Comparison of ENCODE assay signal across 18 cellular contexts in the genomic region with DNA sequence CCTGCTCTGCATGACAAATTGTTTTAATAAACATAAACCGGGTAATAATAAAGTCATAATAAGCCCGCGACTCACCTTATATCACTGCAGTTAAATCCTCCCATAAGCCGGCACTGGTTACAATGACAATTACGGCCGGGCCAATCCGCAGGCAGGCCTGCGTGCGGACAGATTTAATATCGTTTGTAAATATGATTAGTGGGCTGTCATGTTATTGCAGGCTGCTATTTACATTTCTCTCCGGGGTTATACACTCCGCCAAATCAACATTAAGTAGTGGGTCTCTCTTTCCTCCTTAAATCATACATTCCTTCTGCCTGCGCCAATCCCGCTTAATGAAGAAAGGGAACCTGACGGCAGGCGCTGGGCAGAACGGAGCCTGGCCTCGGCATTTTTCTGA. TPM values are rescaled to one million over a fixed set of nuclear protein-coding genes. Genes with fewer than 3 reads are reported as not detected.
DNase-seq lines count a peak whose midpoint lies in the region; ATAC-seq and TF ChIP-seq lines count a peak whose summit lies in the region.
"Had no signal": no experiment of that assay in that cellular context is flagged by ENCODE, and none has a peak within 500 bp of the region (broad histone marks: within the 10 kb centered on the region; RNA-seq: fewer than 3 reads in every experiment).

No MANE protein-coding gene starts in this region.

- no peaks in the 10 kb centered on the region for H3F3A ChIP-seq in SK-N-SH (replicated peaks; ENCODE audit: insufficient read depth)

- no peak for TF ChIP-seq CTCF in SK-N-SH (IDR thresholded peaks at IDR 0.05)
- no peak for TF ChIP-seq CTCF in RWPE2 (IDR thresholded peaks at IDR 0.05; ENCODE audit: poor library complexity, severe bottlenecking)
- no peak for TF ChIP-seq CTCF in spleen (IDR thresholded peaks at IDR 0.05 in 8 of 11, conservative IDR thresholded peaks at IDR 0.05 in 3 of 11)
- TF ChIP-seq CTCF in HFFc6 (IDR thresholded peaks at IDR 0.05) = no peak

- H2AFZ ChIP-seq in SK-N-SH (ENCODE audit: low read depth) = no peak overlapping the region

- no peaks in the 10 kb centered on the region for H3K9me3 Mint-ChIP-seq in HFFc6

- H3K4me3 Mint-ChIP-seq in HFFc6 = no peak overlapping the region
- H3K4me3 Mint-ChIP-seq: CD4-positive, CD25-positive, alpha-beta regulatory T cell had no signal

- intact Hi-C loops in spleen (cut with DNase I; ENCODE audit: low total_unique reads) = no loop called here

- H3K36me3 Mint-ChIP-seq in HFFc6 (ENCODE audit: low read depth) = no peaks in the 10 kb centered on the region
- H3K36me3 Mint-ChIP-seq: CD4-positive, CD25-positive, alpha-beta regulatory T cell had no signal

- TF ChIP-seq EP300 in SK-N-SH (IDR thresholded peaks at IDR 0.05; ENCODE audit: borderline replicate concordance in 1 of 2, low read depth in 1 of 2, low read length in 1 of 2) = no peak

- no peaks in the 10 kb centered on the region for H3K79me2 ChIP-seq in SK-N-SH (ENCODE audit: insufficient read depth)

- no peaks in the 10 kb centered on the region for H3K9me2 ChIP-seq in SK-N-SH

- peaks cover 0 to 13% of the 10 kb centered on the region in 2 experiments; a peak in 2 of 4 replicates for H3K4me1 ChIP-seq in SK-N-SH (ENCODE audit: control insufficient read depth in 1 of 2, insufficient read depth in 2 of 2, low read depth in 1 of 2, low read length in 1 of 2)
- H3K4me1 ChIP-seq in RWPE2 (ENCODE audit: insufficient read depth, poor library complexity, severe bottlenecking) = no peaks in the 10 kb centered on the region
- no peaks in the 10 kb centered on the region for H3K4me1 ChIP-seq in spleen
- H3K4me1 ChIP-seq: Peyer's patch had no signal

- TF ChIP-seq RAD21 in SK-N-SH (IDR thresholded peaks at IDR 0.05; ENCODE audit: low read length) = no peak

- H3K4me3 ChIP-seq in SK-N-SH (ENCODE audit: low read depth in 2 of 2, low read length in 1 of 2) (no peak overlapping the region), RWPE2 (ENCODE audit: severe bottlenecking) (no peak overlapping the region), spleen (no peak overlapping the region)
- H3K4me3 ChIP-seq: Peyer's patch had no signal

- CTCF ChIA-PET in SK-N-SH (lab: Yijun Ruan, JAX) = interaction anchor here (0.6 to 7.3 kb wide), 6 partner anchors 13 to 164 kb away, joined by 3 to 40 read pairs (median 4); partner anchors contain the start of gene LMO1

- DNase-seq in SK-N-SH (peak; percentile 60), NCI-H2081 (lab: John Stamatoyannopoulos, UW) (peak; percentile 70 to 78), RWPE2 (ENCODE audit: low spot score) (peak; percentile 12), spleen (peak; percentile 38), HFFc6 (no peak), HuH-7.5 (ENCODE audit: low spot score) (no peak)
- DNase-seq in stimulated activated naive CD8-positive, alpha-beta T cell treated with anti-CD3 and anti-CD28 coated beads, Interleukin-15, Interleukin-2, amounts not matched to agents 100 U/mL and 50 U/mL, for 24 hours = no peak
- DNase-seq: Calu3; CD4-positive, CD25-positive, alpha-beta regulatory T cell; GF-D8; IMR-90; Kasumi-1; NCI-H526 treated with DMSO at 0.1 percent for 48 hours; SIG-M5; SW 1271 had no signal

- no peaks in the 10 kb centered on the region for H4K20me1 ChIP-seq in SK-N-SH (ENCODE audit: insufficient read depth)

- H3K27me3 Mint-ChIP-seq in HFFc6 (ENCODE audit: insufficient read depth) = peaks cover 40% of the 10 kb centered on the region
- H3K27me3 Mint-ChIP-seq: CD4-positive, CD25-positive, alpha-beta regulatory T cell had no signal

- no peak overlapping the region for H3K4me2 ChIP-seq in SK-N-SH

- WGBS in SK-N-SH (ENCODE audit: low lambda C conversion rate) = 73% methylated on average over 18 of the region's 18 CpGs
- 86 to 91% (median 89%) methylated on average over 18 of the region's 18 CpGs for WGBS in spleen, 5 donors

- H3K27me3 ChIP-seq in SK-N-SH (ENCODE audit: insufficient read depth) = no peaks in the 10 kb centered on the region
- no peaks in the 10 kb centered on the region for H3K27me3 ChIP-seq in RWPE2 (ENCODE audit: insufficient read depth, poor library complexity, severe bottlenecking)
- peaks cover 0 to 6% (median 0%) of the 10 kb centered on the region in 7 donors for H3K27me3 ChIP-seq in spleen (replicated peaks in 1 of 7)
- H3K27me3 ChIP-seq: Peyer's patch had no signal

- H3K4me1 Mint-ChIP-seq in HFFc6 (ENCODE audit: low read depth) = no peaks in the 10 kb centered on the region

- no peak for ATAC-seq in SK-N-SH treated with all-trans-retinoic acid at 6 μM for 48 hours
- no peak for ATAC-seq in RWPE2 (ENCODE audit: low read depth)
- no peak for ATAC-seq in stimulated activated naive CD8-positive, alpha-beta T cell treated with anti-CD3 and anti-CD28 coated beads, Interleukin-15, Interleukin-2, amounts not matched to agents 100 U/mL and 50 U/mL, for 24 hours

- H3K27ac Mint-ChIP-seq in HFFc6 = no peak overlapping the region
- H3K27ac Mint-ChIP-seq: CD4-positive, CD25-positive, alpha-beta regulatory T cell had no signal

- H3K9me3 ChIP-seq in SK-N-SH = no peaks in the 10 kb centered on the region
- no peaks in the 10 kb centered on the region for H3K9me3 ChIP-seq in RWPE2 (ENCODE audit: severe bottlenecking)
- no peaks in the 10 kb centered on the region for H3K9me3 ChIP-seq in spleen
- H3K9me3 ChIP-seq: Peyer's patch had no signal

- POLR2A ChIA-PET in SK-N-SH (lab: Yijun Ruan, JAX) = no interaction called here

- no peak for TF ChIP-seq POLR2A in spleen (IDR thresholded peaks at IDR 0.05)

- H3K9ac ChIP-seq in SK-N-SH = no peak overlapping the region

- H3K27ac ChIP-seq in SK-N-SH (ENCODE audit: low read depth in 2 of 2, low read length in 1 of 2) (no peak overlapping the region), RWPE2 (ENCODE audit: poor library complexity, severe bottlenecking) (no peak overlapping the region), spleen (no peak overlapping the region)
- H3K27ac ChIP-seq: Peyer's patch had no signal

- no peaks in the 10 kb centered on the region for H3K36me3 ChIP-seq in SK-N-SH (replicated peaks in 1 of 2; ENCODE audit: control insufficient read depth in 1 of 2, insufficient read depth in 2 of 2, low read length in 1 of 2)
- H3K36me3 ChIP-seq in RWPE2 (ENCODE audit: low read depth) = no peaks in the 10 kb centered on the region
- no peaks in the 10 kb centered on the region for H3K36me3 ChIP-seq in spleen
- H3K36me3 ChIP-seq: Peyer's patch had no signal

TF ChIP-seq in SK-N-SH, 30 proteins besides CTCF, POLR2A, EP300 and RAD21 (continues in another document):
- no peak for TF ChIP-seq FOXJ3 (CRISPR knock-in tag; IDR thresholded peaks at IDR 0.05)
- TF ChIP-seq POLR2AphosphoS5 (IDR thresholded peaks at IDR 0.05; ENCODE audit: low read depth, low read length) = no peak
- TF ChIP-seq MEF2A (IDR thresholded peaks at IDR 0.05; ENCODE audit: borderline replicate concordance, low read depth) = no peak
- TF ChIP-seq FOSL2 (IDR thresholded peaks at IDR 0.05; ENCODE audit: borderline replicate concordance, low read depth) = no peak
- TF ChIP-seq TCF12 (IDR thresholded peaks at IDR 0.05) = no peak
- TF ChIP-seq ZBTB33 (IDR thresholded peaks at IDR 0.05; ENCODE audit: borderline replicate concordance, low read depth) = no peak
- TF ChIP-seq ELF1 (IDR thresholded peaks at IDR 0.05) = no peak

TF ChIP-seq in SK-N-SH treated with all-trans-retinoic acid at 6 μM for 48 hours, 23 proteins besides CTCF, POLR2A, EP300 and RAD21:
- no peak for TF ChIP-seq ESRRG (CRISPR knock-in tag; IDR thresholded peaks at IDR 0.05)
- TF ChIP-seq, protein P1, sequence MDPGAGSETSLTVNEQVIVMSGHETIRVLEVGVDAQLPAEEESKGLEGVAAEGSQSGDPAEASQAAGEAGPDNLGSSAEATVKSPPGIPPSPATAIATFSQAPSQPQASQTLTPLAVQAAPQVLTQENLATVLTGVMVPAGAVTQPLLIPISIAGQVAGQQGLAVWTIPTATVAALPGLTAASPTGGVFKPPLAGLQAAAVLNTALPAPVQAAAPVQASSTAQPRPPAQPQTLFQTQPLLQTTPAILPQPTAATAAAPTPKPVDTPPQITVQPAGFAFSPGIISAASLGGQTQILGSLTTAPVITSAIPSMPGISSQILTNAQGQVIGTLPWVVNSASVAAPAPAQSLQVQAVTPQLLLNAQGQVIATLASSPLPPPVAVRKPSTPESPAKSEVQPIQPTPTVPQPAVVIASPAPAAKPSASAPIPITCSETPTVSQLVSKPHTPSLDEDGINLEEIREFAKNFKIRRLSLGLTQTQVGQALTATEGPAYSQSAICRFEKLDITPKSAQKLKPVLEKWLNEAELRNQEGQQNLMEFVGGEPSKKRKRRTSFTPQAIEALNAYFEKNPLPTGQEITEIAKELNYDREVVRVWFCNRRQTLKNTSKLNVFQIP (CRISPR knock-in tag; IDR thresholded peaks at IDR 0.05; ENCODE audit: borderline replicate concordance, low read depth) = no peak
- TF ChIP-seq GLIS3 (CRISPR knock-in tag; IDR thresholded peaks at IDR 0.05) = no peak
- no peak for TF ChIP-seq ZNF8 (CRISPR knock-in tag; IDR thresholded peaks at IDR 0.05)

RNA-seq across cellular contexts. Expression of gene LMO1, which starts 51.8 kb away (rescaled TPM):
- 0.12 and 0.62 TPM in 2 replicates for polyA plus RNA-seq in SK-N-SH (2012; rRNA removed)
- polyA plus RNA-seq in SK-N-SH (2012; cell fraction: cytosol; rRNA removed) = 0.59 and 0.60 TPM in 2 replicates
- polyA plus RNA-seq in SK-N-SH (2012; cell fraction: nucleus; rRNA removed) = 0.35 and 1.3 TPM in 2 replicates
- 1 to 10 TPM in 2 of 7 donors, under 1 TPM in 1, not detected in 4; 0.57 to 1.0 (median 1.0) TPM for total RNA-seq in spleen
- polyA plus RNA-seq in spleen = under 1 TPM in 2 of 3 donors, not detected in 1; 0.17 to 0.20 TPM
- not detected for total RNA-seq in HFFc6 (2021; fragmentation: NEBNext Ultra II Directional; extraction: Animal tissue kit (Norgen Biotek cat#: 25700))
- total RNA-seq: A673; Calu3; CD4-positive, CD25-positive, alpha-beta regulatory T cell; IMR-90; Peyer's patch had no signal
- polyA plus RNA-seq: IMR-90 had no signal

Comparison
In these comparisons a context has a peak if more than half of its experiments do, and no peak if none do; other contexts are left out.
1. DNase-seq: peak in SK-N-SH (single experiment), NCI-H2081 (2 of 2), RWPE2 (single experiment) and spleen (single experiment); none in stimulated activated naive CD8-positive, alpha-beta T cell treated with anti-CD3 and anti-CD28 coated beads, Interleukin-15, Interleukin-2, amounts not matched to agents 100 U/mL and 50 U/mL, for 24 hours (single experiment), HFFc6 (single experiment) and HuH-7.5 (single experiment).